In the genomic region with DNA sequence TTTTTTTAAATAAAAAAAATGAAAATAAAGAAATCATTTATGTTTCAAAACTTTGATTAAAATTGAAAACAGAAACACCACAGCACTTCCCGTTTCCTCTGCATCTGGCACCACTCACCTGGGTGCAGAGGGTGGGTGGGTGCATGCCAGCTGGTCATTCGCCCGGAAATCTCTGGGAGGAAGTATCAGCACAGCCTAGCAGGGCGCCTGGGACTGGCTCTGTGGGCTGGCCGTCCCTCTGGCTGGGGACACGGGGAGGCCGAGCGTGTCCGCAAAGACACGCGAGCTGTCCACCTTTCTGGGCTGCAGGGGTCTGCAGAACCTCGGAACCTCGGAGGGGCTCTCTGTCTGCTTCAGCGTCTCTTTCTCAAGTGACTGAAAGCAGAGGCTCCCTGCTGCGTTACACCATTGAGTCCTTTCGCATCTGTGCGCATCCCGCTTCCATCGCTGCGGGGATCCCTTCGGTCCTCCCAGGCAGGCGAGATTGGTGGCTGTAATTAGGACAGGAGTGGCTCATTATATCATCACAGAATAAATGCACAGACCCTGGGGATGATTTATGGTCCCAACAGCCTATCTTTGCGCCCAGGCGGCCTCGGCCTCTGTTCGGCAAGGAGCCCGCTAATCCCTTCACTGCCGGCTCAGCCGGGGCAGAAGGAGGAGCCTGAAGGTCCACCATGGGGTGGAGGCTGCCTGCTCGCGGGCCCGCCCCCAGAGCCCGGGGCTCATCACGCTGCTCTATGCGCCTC, we compare ENCODE assay signal across 8 cellular contexts. TPM values are rescaled to one million over a fixed set of nuclear protein-coding genes. Genes with fewer than 3 reads are reported as not detected.
DNase-seq lines count a peak whose midpoint lies in the region; ATAC-seq, FAIRE-seq and TF ChIP-seq lines count a peak whose summit lies in the region.

No MANE protein-coding gene starts in this region.

- H3K4me3 ChIP-seq in WERI-Rb-1 (ENCODE audit: low read depth, low read length), result peak overlapping the region; percentile 54

- no TSS peak for BruUV-seq in Calu3 (replicated peaks; lab: Mats Ljungman, UMichigan)
- BruUV-seq in MCF 10A (replicated peaks; lab: Mats Ljungman, UMichigan), result no TSS peak

- intact Hi-C loops in Calu3 (cut with micrococcal nuclease; ENCODE audit: unreplicated experiment) (no loop called here), MCF 10A (cut with micrococcal nuclease) (no loop called here)

- no peaks in the 10 kb centered on the region for H3K27me3 Mint-ChIP-seq in Calu3 (ENCODE audit: unreplicated experiment)
- H3K27me3 Mint-ChIP-seq in MCF 10A (ENCODE audit: insufficient read depth, unreplicated experiment), result no peaks in the 10 kb centered on the region

- CTCF ChIA-PET in Calu3 (lab: Charles Lee) (no interaction called here), MCF 10A (lab: Yijun Ruan, JAX) (interaction anchor here (1.0 kb wide), 1 partner anchor 112 kb away, joined by 3 read pairs; the partner anchor contains the start of gene REX1BD)

- POLR2A ChIA-PET in MCF 10A (lab: Yijun Ruan, JAX), result no interaction called here

- ATAC-seq in GM21528 (IDR thresholded peaks at IDR 0.05; ENCODE audit: low FRiP score, unreplicated experiment), result peak; percentile 66

- H3K27ac Mint-ChIP-seq in Calu3 (ENCODE audit: unreplicated experiment) (no peak overlapping the region), MCF 10A (ENCODE audit: low read depth, unreplicated experiment) (no peak overlapping the region)

- H3K9me3 ChIP-seq in WERI-Rb-1 (ENCODE audit: severe bottlenecking), result no peaks in the 10 kb centered on the region

- peak; percentile 43 for DNase-seq in Calu3
- DNase-seq in NCI-H1105 treated with DMSO at 0.1 percent for 48 hours (lab: John Stamatoyannopoulos, UW), result peak; percentile 91
- peak; percentile 93 for DNase-seq in WERI-Rb-1
- DNase-seq in MCF 10A (ENCODE audit: unreplicated experiment), result peak; percentile 48
- DNase-seq in islet precursor cell, result peak; percentile 76
- peak; percentile 77 for DNase-seq in stimulated activated CD4-positive, alpha-beta T cell treated with anti-CD3 and anti-CD28 coated beads, Interleukin-15, amount 100 ng/mL, for 24 hours
- no peak for DNase-seq in HTR-8/SVneo (ENCODE audit: insufficient read length, low spot score)

- peaks cover 9% of the 10 kb centered on the region for H3K4me1 Mint-ChIP-seq in Calu3 (ENCODE audit: low read depth, unreplicated experiment)
- peaks cover 13% of the 10 kb centered on the region for H3K4me1 Mint-ChIP-seq in MCF 10A (ENCODE audit: insufficient read depth, unreplicated experiment)

- H3K36me3 Mint-ChIP-seq in Calu3 (ENCODE audit: insufficient read depth, unreplicated experiment), result no peaks in the 10 kb centered on the region
- no peaks in the 10 kb centered on the region for H3K36me3 Mint-ChIP-seq in MCF 10A (ENCODE audit: insufficient read depth, unreplicated experiment)

- H3K27ac ChIP-seq in WERI-Rb-1, result peak overlapping the region; percentile 89

- TF ChIP-seq CTCF in Calu3 (IDR thresholded peaks at IDR 0.05; ENCODE audit: unreplicated experiment) (no peak), WERI-Rb-1 (IDR thresholded peaks at IDR 0.05; ENCODE audit: low read depth, low read length) (no peak), MCF 10A (IDR thresholded peaks at IDR 0.05; ENCODE audit: unreplicated experiment) (no peak)

- no peaks in the 10 kb centered on the region for H3K27me3 ChIP-seq in WERI-Rb-1 (ENCODE audit: insufficient read depth, low read depth, severe bottlenecking)

- H3K9me3 Mint-ChIP-seq in Calu3 (ENCODE audit: low read depth, unreplicated experiment), result no peaks in the 10 kb centered on the region
- H3K9me3 Mint-ChIP-seq in MCF 10A (ENCODE audit: unreplicated experiment), result no peaks in the 10 kb centered on the region

- peaks cover 5% of the 10 kb centered on the region; the same call in 1 of the 2 replicates for H3K36me3 ChIP-seq in WERI-Rb-1

- no peak for FAIRE-seq in HTR-8/SVneo (lab: Jason Lieb, UNC)

- H3K4me3 Mint-ChIP-seq in Calu3 (ENCODE audit: low read depth, unreplicated experiment) (peak overlapping the region; percentile 60), MCF 10A (ENCODE audit: unreplicated experiment) (peak overlapping the region; percentile 28)

RNA-seq across cellular contexts. Expression of gene CRTC1, which starts 17.2 kb away (rescaled TPM):
- total RNA-seq in Calu3 (2022) (8.5 and 9.4 TPM in 2 replicates), MCF 10A (2022) (8.6 and 11.1 TPM in 2 replicates)
